ENCODE assay signal across 8 cellular contexts in the genomic region with DNA sequence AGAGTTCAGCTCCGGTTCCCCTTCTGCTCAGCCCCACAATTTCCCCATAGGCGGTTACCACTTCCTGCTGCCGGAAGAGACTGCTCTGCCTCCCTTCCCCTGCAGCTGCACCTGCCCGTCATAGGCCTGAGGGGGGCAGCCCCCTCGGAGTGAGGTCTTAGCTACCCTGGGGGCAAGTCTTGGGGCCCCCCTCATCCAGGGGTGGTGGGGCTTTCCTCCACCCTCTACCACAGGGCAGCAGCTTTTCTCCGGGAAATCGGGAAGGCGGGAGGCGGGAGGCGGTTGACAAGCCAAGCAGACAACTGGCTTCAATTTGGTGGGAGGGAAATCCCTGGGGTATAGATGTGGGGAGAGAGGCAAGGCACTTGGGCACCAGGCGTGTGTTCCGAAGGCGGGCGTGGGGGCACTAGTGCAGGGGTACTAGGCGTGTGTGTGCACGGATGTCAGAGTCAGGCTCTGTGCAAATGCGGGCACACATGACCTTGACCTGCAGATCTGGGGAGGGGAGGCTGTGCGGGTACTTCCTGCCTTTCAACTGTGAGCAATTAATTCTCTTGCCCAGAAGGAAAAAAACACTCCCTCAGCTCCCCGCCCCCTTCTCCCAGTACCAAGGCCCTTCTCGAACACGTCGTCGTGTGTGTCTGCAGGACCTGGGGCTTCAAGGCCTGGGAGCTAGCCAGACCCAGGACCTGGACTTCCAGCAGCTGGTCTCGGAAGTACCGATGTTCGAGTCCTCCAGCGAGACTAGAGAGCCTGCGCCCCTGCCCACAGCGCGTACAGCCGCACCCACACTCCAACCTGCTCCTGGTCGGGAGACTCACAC. TPM values are rescaled to one million over a fixed set of nuclear protein-coding genes. Genes with fewer than 3 reads are reported as not detected.
DNase-seq lines count a peak whose midpoint lies in the region; ATAC-seq and TF ChIP-seq lines count a peak whose summit lies in the region.

No MANE protein-coding gene starts in this region.

- H2AFZ ChIP-seq in hepatocyte (no peak overlapping the region), smooth muscle cell (ENCODE audit: low read depth) (no peak overlapping the region)

- no peaks in the 10 kb centered on the region for H3K9me3 Mint-ChIP-seq in activated naive CD4-positive, alpha-beta T cell treated with anti-CD3 and anti-CD28 coated beads, Interleukin-2, amount 50 U/mL, for 72 hours

- H3K9me3 ChIP-seq in KOPT-K1 (ENCODE audit: insufficient read depth, low read length, poor library complexity, severe bottlenecking) (no peaks in the 10 kb centered on the region), SJSA1 (replicated peaks) (no peaks in the 10 kb centered on the region), hepatocyte (ENCODE audit: low read depth) (no peaks in the 10 kb centered on the region), smooth muscle cell (replicated peaks; ENCODE audit: low read depth) (no peaks in the 10 kb centered on the region)

- peaks cover 12 to 21% of the 10 kb centered on the region in 2 donors for H3K36me3 Mint-ChIP-seq in activated naive CD4-positive, alpha-beta T cell treated with anti-CD3 and anti-CD28 coated beads, Interleukin-2, amount 50 U/mL, for 72 hours

- H3K79me2 ChIP-seq in hepatocyte (no peaks in the 10 kb centered on the region), smooth muscle cell (ENCODE audit: low read depth) (no peaks in the 10 kb centered on the region)

- H3K4me3 ChIP-seq in SJSA1 (peak overlapping the region; percentile 58), hepatocyte (peak overlapping the region; percentile 38), smooth muscle cell (peak overlapping the region; percentile 58)

- H3K27ac ChIP-seq in KOPT-K1 (ENCODE audit: low read depth, low read length, poor library complexity, severe bottlenecking) (peak overlapping the region; percentile 100), SJSA1 (peak overlapping the region; percentile 93), hepatocyte (peak overlapping the region; percentile 95), smooth muscle cell (ENCODE audit: low read depth) (peak overlapping the region; percentile 72)

- H3K4me1 ChIP-seq in SJSA1 (replicated peaks) (peaks cover 12% of the 10 kb centered on the region), hepatocyte (ENCODE audit: insufficient read depth) (peaks cover 7% of the 10 kb centered on the region), smooth muscle cell (ENCODE audit: low read depth) (no peaks in the 10 kb centered on the region)

- no peaks in the 10 kb centered on the region for H3K9me2 ChIP-seq in hepatocyte (replicated peaks; ENCODE audit: insufficient read depth)

- DNase-seq in CD1c-positive myeloid dendritic cell (ENCODE audit: extremely low spot score) (peak; percentile 81), SJSA1 (ENCODE audit: low read depth in 1 of 2, low spot score in 2 of 2) (no peak), hepatocyte (ENCODE audit: low spot score) (peak; percentile 41), smooth muscle cell (lab: John Stamatoyannopoulos, UW; ENCODE audit: unreplicated experiment) (no peak), D341Med (ENCODE audit: low spot score) (no peak)
- peak; percentile 55 to 76 for DNase-seq in activated naive CD4-positive, alpha-beta T cell treated with anti-CD3 and anti-CD28 coated beads, Interleukin-2, amount 50 U/mL, for 72 hours (ENCODE audit: low spot score in 2 of 2)

- H3K27ac Mint-ChIP-seq in activated naive CD4-positive, alpha-beta T cell treated with anti-CD3 and anti-CD28 coated beads, Interleukin-2, amount 50 U/mL, for 72 hours = peak overlapping the region; percentile 94 to 96

- H3K36me3 ChIP-seq in KOPT-K1 (ENCODE audit: insufficient read depth, low read length) (peaks cover 27% of the 10 kb centered on the region), SJSA1 (peaks cover 25% of the 10 kb centered on the region), hepatocyte (replicated peaks; ENCODE audit: insufficient read depth, low read depth) (no peaks in the 10 kb centered on the region), smooth muscle cell (ENCODE audit: low read depth) (no peaks in the 10 kb centered on the region)

- H4K20me1 ChIP-seq in hepatocyte (ENCODE audit: insufficient read depth, poor library complexity, severe bottlenecking) (no peaks in the 10 kb centered on the region), smooth muscle cell (ENCODE audit: low read depth) (no peaks in the 10 kb centered on the region)

- H3K4me2 ChIP-seq in hepatocyte (peak overlapping the region; percentile 85), smooth muscle cell (peak overlapping the region; percentile 87)

- H3K9ac ChIP-seq in smooth muscle cell (ENCODE audit: low read depth) = no peak overlapping the region

- no peaks in the 10 kb centered on the region for H3K27me3 ChIP-seq in SJSA1 (replicated peaks)
- no peaks in the 10 kb centered on the region for H3K27me3 ChIP-seq in hepatocyte
- H3K27me3 ChIP-seq in smooth muscle cell (ENCODE audit: low read depth) = no peaks in the 10 kb centered on the region

- 54% methylated on average over 32 of the region's 32 CpGs for WGBS in hepatocyte (ENCODE audit: low lambda C conversion rate, missing lambda C conversion rate)
- WGBS in smooth muscle cell (ENCODE audit: low lambda C conversion rate) = 65% methylated on average over 32 of the region's 32 CpGs

- peak; percentile 44 for ATAC-seq in GM19452 (IDR thresholded peaks at IDR 0.05; ENCODE audit: unreplicated experiment)
- ATAC-seq in activated naive CD4-positive, alpha-beta T cell treated with anti-CD3 and anti-CD28 coated beads, Interleukin-2, amount 50 U/mL, for 72 hours = peak; percentile 47 to 54

- TF ChIP-seq CTCF in hepatocyte (IDR thresholded peaks at IDR 0.05; ENCODE audit: poor library complexity) = no peak
- TF ChIP-seq CTCF in smooth muscle cell (IDR thresholded peaks at IDR 0.05; ENCODE audit: borderline replicate concordance, insufficient read depth, poor library complexity, severe bottlenecking) = no peak

- no peaks in the 10 kb centered on the region for H3F3A ChIP-seq in smooth muscle cell (ENCODE audit: low read depth)

RNA-seq across cellular contexts. Expression of a gene that starts 1.0 kb away (rescaled TPM):
- total RNA-seq in SJSA1 (2014; rRNA removed; shearing (Covaris generic)) = 0.63 TPM in 1 of 2 replicates, not detected in the other
- total RNA-seq in activated naive CD4-positive, alpha-beta T cell treated with anti-CD3 and anti-CD28 coated beads, Interleukin-2, amount 50 U/mL, for 72 hours = 100 to 1,000 TPM in 1 of 2 donors, 10 to 100 TPM in 1; 90.0 to 138 TPM
- total RNA-seq in hepatocyte (3.3 and 6.4 TPM in 2 replicates), smooth muscle cell (7.6 and 10.9 TPM in 2 replicates)
- polyA plus RNA-seq in hepatocyte (6.2 and 10.3 TPM in 2 replicates), smooth muscle cell (11.5 and 15.5 TPM in 2 replicates)

RNA-seq across cellular contexts. Expression of a gene that starts 7.8 kb away (rescaled TPM):
- total RNA-seq in SJSA1 (2014; rRNA removed; shearing (Covaris generic)) = 119 and 155 TPM in 2 replicates
- 100 to 1,000 TPM in 1 of 2 donors, 10 to 100 TPM in 1; 97.9 to 129 TPM for total RNA-seq in activated naive CD4-positive, alpha-beta T cell treated with anti-CD3 and anti-CD28 coated beads, Interleukin-2, amount 50 U/mL, for 72 hours
- 74.0 and 83.5 TPM in 2 replicates for total RNA-seq in hepatocyte
- 118 and 134 TPM in 2 replicates for polyA plus RNA-seq in hepatocyte
- 80.1 and 81.2 TPM in 2 replicates for total RNA-seq in smooth muscle cell
- 124 and 149 TPM in 2 replicates for polyA plus RNA-seq in smooth muscle cell

RNA-seq across cellular contexts. Expression of a gene that starts 17.4 kb away (rescaled TPM):
- 0.11 TPM in 1 of 2 replicates, not detected in the other for total RNA-seq in SJSA1 (2014; rRNA removed; shearing (Covaris generic))
- total RNA-seq in activated naive CD4-positive, alpha-beta T cell treated with anti-CD3 and anti-CD28 coated beads, Interleukin-2, amount 50 U/mL, for 72 hours = 10 to 100 TPM; 14.8 to 16.1 TPM
- 22.2 and 22.8 TPM in 2 replicates for total RNA-seq in hepatocyte
- 5.8 and 13.2 TPM in 2 replicates for polyA plus RNA-seq in hepatocyte
- total RNA-seq in smooth muscle cell = not detected in 2 replicates
- polyA plus RNA-seq in smooth muscle cell = 0.11 and 0.43 TPM in 2 replicates

RNA-seq across cellular contexts. Expression of a gene that starts 22.6 kb away (rescaled TPM):
- total RNA-seq in SJSA1 (2014; rRNA removed; shearing (Covaris generic)) = not detected in 2 replicates
- not detected for total RNA-seq in activated naive CD4-positive, alpha-beta T cell treated with anti-CD3 and anti-CD28 coated beads, Interleukin-2, amount 50 U/mL, for 72 hours
- total RNA-seq in hepatocyte = 1.2 TPM in 1 of 2 replicates, not detected in the other
- not detected in 2 replicates for polyA plus RNA-seq in hepatocyte
- total RNA-seq in smooth muscle cell = not detected in 2 replicates
- polyA plus RNA-seq in smooth muscle cell = not detected in 2 replicates

RNA-seq across cellular contexts. Expression of a gene that starts 41.1 kb away (rescaled TPM):
- 0.05 TPM in 1 of 2 replicates, not detected in the other for total RNA-seq in SJSA1 (2014; rRNA removed; shearing (Covaris generic))
- 1 to 10 TPM; 1.1 to 1.8 TPM for total RNA-seq in activated naive CD4-positive, alpha-beta T cell treated with anti-CD3 and anti-CD28 coated beads, Interleukin-2, amount 50 U/mL, for 72 hours
- total RNA-seq in hepatocyte = 0.12 and 0.33 TPM in 2 replicates
- 0.40 and 0.69 TPM in 2 replicates for polyA plus RNA-seq in hepatocyte
- 27.2 and 38.6 TPM in 2 replicates for total RNA-seq in smooth muscle cell
- 61.1 and 68.7 TPM in 2 replicates for polyA plus RNA-seq in smooth muscle cell

Comparison
In these comparisons a context has a peak if more than half of its experiments do, and no peak if none do; other contexts are left out.
1. DNase-seq: peak in CD1c-positive myeloid dendritic cell (single experiment), activated naive CD4-positive, alpha-beta T cell treated with anti-CD3 and anti-CD28 coated beads, Interleukin-2, amount 50 U/mL, for 72 hours (2 of 2) and hepatocyte (single experiment); none in SJSA1 (0 of 2), smooth muscle cell (single experiment) and D341Med (single experiment).
2. RNA of a gene that starts 17.4 kb away (total RNA-seq): 22.2 to 22.8 TPM in hepatocyte and 14.8 to 16.1 TPM in activated naive CD4-positive, alpha-beta T cell treated with anti-CD3 and anti-CD28 coated beads, Interleukin-2, amount 50 U/mL, for 72 hours; 0.11 TPM in SJSA1 and not detected in smooth muscle cell; every median in the first group is over 10 times any median in the second.
3. Peak in every context shown above with its lines, with median percentiles within 50 percentile points of each other: H3K27ac ChIP-seq and H3K4me3 ChIP-seq.